8 cellular contexts compared by ENCODE assay signal in the genomic region with DNA sequence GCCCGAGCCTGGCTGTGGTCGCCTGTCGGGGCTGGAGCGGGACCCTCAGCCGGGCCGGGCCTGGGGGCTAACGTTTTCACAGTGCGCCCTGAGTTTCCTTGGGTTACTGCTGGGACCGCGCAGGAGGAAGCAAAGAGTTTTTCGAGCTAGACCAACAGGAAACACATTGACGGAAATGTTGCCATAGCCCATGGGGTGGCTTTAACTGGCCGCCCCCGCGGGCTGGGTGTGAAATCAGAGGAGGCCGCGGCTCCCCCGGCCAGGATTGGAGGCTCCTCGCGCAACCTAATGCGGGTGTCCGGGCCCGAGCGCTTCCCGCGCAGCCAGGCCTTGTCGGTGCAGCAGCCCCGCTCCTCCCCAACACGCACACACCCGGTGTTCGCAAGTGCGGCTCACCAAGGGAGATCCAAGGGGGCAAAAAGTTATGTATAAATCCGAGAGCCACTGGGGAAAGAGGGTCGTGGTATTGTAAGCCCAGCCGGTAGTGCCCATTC. TPM values are rescaled to one million over a fixed set of nuclear protein-coding genes. Genes with fewer than 3 reads are reported as not detected.
DNase-seq lines count a peak whose midpoint lies in the region; ATAC-seq, FAIRE-seq and TF ChIP-seq lines count a peak whose summit lies in the region.

No MANE protein-coding gene starts in this region.

- H3K9me3 ChIP-seq in Karpas-422 (ENCODE audit: low read length) (no peaks in the 10 kb centered on the region), kidney (ENCODE audit: control insufficient read depth in 1 of 2, low read length in 2 of 2) (peaks cover 0 to 4% of the 10 kb centered on the region in 2 donors), stomach (no peaks in the 10 kb centered on the region)

- peak; percentile 48 for DNase-seq in Karpas-422
- DNase-seq in kidney: peak; percentile 84
- DNase-seq in stomach: peak; percentile 33
- DNase-seq in activated CD4-positive, CD25-positive, alpha-beta regulatory T cell treated with anti-CD3 and anti-CD28 coated beads, Interleukin-2, amount 50 U/mL, for 72 hours: no peak
- DNase-seq in NCI-H1105 (lab: John Stamatoyannopoulos, UW): no peak

- ATAC-seq in GM21367 (IDR thresholded peaks at IDR 0.05; ENCODE audit: unreplicated experiment): no peak
- ATAC-seq in GM18870 (IDR thresholded peaks at IDR 0.05; ENCODE audit: unreplicated experiment): no peak

- H3K4me2 ChIP-seq in Karpas-422 (ENCODE audit: low read depth, low read length, poor library complexity, severe bottlenecking): peak overlapping the region; percentile 66

- H4K20me1 ChIP-seq in Karpas-422 (ENCODE audit: insufficient read depth, low read depth, low read length): peaks cover 17% of the 10 kb centered on the region; the same call in 1 of the 2 replicates

- no peaks in the 10 kb centered on the region for H3K27me3 ChIP-seq in Karpas-422 (ENCODE audit: low read length)
- peaks cover 0 to 55% (median 33%) of the 10 kb centered on the region in 3 donors for H3K27me3 ChIP-seq in stomach

- peak overlapping the region; percentile 58 for H3K4me3 Mint-ChIP-seq in activated naive CD8-positive, alpha-beta T cell

- no peak for TF ChIP-seq POLR2A in stomach (IDR thresholded peaks at IDR 0.05)

- TF ChIP-seq CTCF in kidney (IDR thresholded peaks at IDR 0.05; ENCODE audit: borderline replicate concordance, extremely low read depth, insufficient read depth): no peak
- TF ChIP-seq CTCF in stomach (IDR thresholded peaks at IDR 0.05): no peak

- H3K9me3 Mint-ChIP-seq in activated naive CD8-positive, alpha-beta T cell (ENCODE audit: low read depth): no peaks in the 10 kb centered on the region

- H3K4me3 ChIP-seq in Karpas-422 (ENCODE audit: low read length): peak overlapping the region; percentile 76
- H3K4me3 ChIP-seq in kidney (ENCODE audit: low read length in 2 of 2): peak overlapping the region; percentile 39 to 54
- peak overlapping the region; percentile 14 to 88 (median 66) for H3K4me3 ChIP-seq in stomach

- no peaks in the 10 kb centered on the region for H3K9me2 ChIP-seq in Karpas-422 (replicated peaks; ENCODE audit: insufficient read depth, low read length)

- H3K9ac ChIP-seq in Karpas-422 (ENCODE audit: low read length) (peak overlapping the region; percentile 93), kidney (ENCODE audit: low read length in 2 of 2) (no peak overlapping the region)

- peaks cover 7% of the 10 kb centered on the region; the same call in 1 of the 2 replicates for H3K36me3 ChIP-seq in Karpas-422 (ENCODE audit: insufficient read depth, low read length)
- no peaks in the 10 kb centered on the region for H3K36me3 ChIP-seq in kidney (ENCODE audit: control insufficient read depth in 1 of 2, insufficient read depth in 2 of 2, low read length in 2 of 2)
- no peaks in the 10 kb centered on the region for H3K36me3 ChIP-seq in stomach

- peaks cover 48% of the 10 kb centered on the region for H3K27me3 Mint-ChIP-seq in activated naive CD8-positive, alpha-beta T cell

- peaks cover 6% of the 10 kb centered on the region for H3K36me3 Mint-ChIP-seq in activated naive CD8-positive, alpha-beta T cell

- H3K4me1 ChIP-seq in Karpas-422 (ENCODE audit: low read length): peaks cover 37% of the 10 kb centered on the region
- H3K4me1 ChIP-seq in kidney (ENCODE audit: control insufficient read depth in 1 of 2, insufficient read depth in 1 of 2, low read depth in 1 of 2, low read length in 2 of 2): no peaks in the 10 kb centered on the region
- peaks cover 0 to 53% (median 34%) of the 10 kb centered on the region in 4 donors for H3K4me1 ChIP-seq in stomach

- TF ChIP-seq EP300 in stomach (IDR thresholded peaks at IDR 0.05): no peak

- no peak for FAIRE-seq in kidney (lab: Jason Lieb, UNC)

- H3K4me1 Mint-ChIP-seq in activated naive CD8-positive, alpha-beta T cell (ENCODE audit: low read depth): peaks cover 27% of the 10 kb centered on the region

- H3K27ac ChIP-seq in Karpas-422 (ENCODE audit: low read length) (peak overlapping the region; percentile 76), kidney (ENCODE audit: low read depth in 2 of 2, low read length in 2 of 2) (peak overlapping the region; percentile 71 to 77), stomach (peak overlapping the region; percentile 8 to 94 (median 83))

- no peak overlapping the region for H2AFZ ChIP-seq in Karpas-422 (ENCODE audit: low read length)

- no peak overlapping the region for H3K27ac Mint-ChIP-seq in activated naive CD8-positive, alpha-beta T cell

- 47 to 64% (median 61%) methylated on average over 26 to 35 of the region's 35 CpGs for WGBS in stomach, 5 donors

- peaks cover 15% of the 10 kb centered on the region; the same call in 1 of the 2 replicates for H3K79me2 ChIP-seq in Karpas-422 (ENCODE audit: low read length)

- intact Hi-C loops in kidney (cut with DNase I) (no loop called here), stomach (cut with DNase I; ENCODE audit: low total_unique reads) (no loop called here)

RNA-seq across cellular contexts. Expression of a gene that starts 1.9 kb away (rescaled TPM):
- total RNA-seq in Karpas-422 (2014; rRNA removed; shearing (Covaris generic); ENCODE audit: low replicate concordance): 71.7 and 84.2 TPM in 2 replicates
- total RNA-seq in kidney: 10.0 TPM
- 3.1 TPM for polyA plus RNA-seq in kidney (ENCODE audit: insufficient read depth, low read depth, low replicate concordance)
- 1 to 10 TPM; 1.4 to 6.8 (median 4.3) TPM for total RNA-seq in stomach
- 1 to 10 TPM; 3.8 to 4.7 (median 4.6) TPM for polyA plus RNA-seq in stomach

Comparison
In these comparisons a context has a peak if more than half of its experiments do, and no peak if none do; other contexts are left out.
1. DNase-seq: peak in Karpas-422 (single experiment), kidney (single experiment) and stomach (single experiment); none in activated CD4-positive, CD25-positive, alpha-beta regulatory T cell treated with anti-CD3 and anti-CD28 coated beads, Interleukin-2, amount 50 U/mL, for 72 hours (single experiment) and NCI-H1105 (single experiment).
2. Peak in every context shown above with its lines, with median percentiles within 50 percentile points of each other: H3K27ac ChIP-seq and H3K4me3 ChIP-seq.